Comparison of ENCODE assay signal across 8 cellular contexts in the genomic region with DNA sequence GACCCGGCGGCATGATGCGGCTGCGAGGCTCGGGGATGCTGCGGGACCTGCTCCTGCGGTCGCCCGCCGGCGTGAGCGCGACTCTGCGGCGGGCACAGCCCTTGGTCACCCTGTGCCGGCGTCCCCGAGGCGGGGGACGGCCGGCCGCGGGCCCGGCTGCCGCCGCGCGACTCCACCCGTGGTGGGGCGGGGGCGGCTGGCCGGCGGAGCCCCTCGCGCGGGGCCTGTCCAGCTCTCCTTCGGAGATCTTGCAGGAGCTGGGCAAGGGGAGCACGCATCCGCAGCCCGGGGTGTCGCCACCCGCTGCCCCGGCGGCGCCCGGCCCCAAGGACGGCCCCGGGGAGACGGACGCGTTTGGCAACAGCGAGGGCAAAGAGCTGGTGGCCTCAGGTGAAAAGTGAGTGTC. TPM values are rescaled to one million over a fixed set of nuclear protein-coding genes. Genes with fewer than 3 reads are reported as not detected.
DNase-seq lines count a peak whose midpoint lies in the region; ATAC-seq, FAIRE-seq and TF ChIP-seq lines count a peak whose summit lies in the region.

No MANE protein-coding gene starts in this region.

- H3K27ac Mint-ChIP-seq in CD4-positive, CD25-positive, alpha-beta regulatory T cell = peak overlapping the region; percentile 91 to 99 (median 98)

- no peak for FAIRE-seq in RCC 7860 (lab: Jason Lieb, UNC)

- H3K27ac ChIP-seq in CD4-positive, CD25-positive, alpha-beta regulatory T cell (ENCODE audit: insufficient read depth, low read length, poor library complexity, severe bottlenecking) = peak overlapping the region; percentile 97
- peak overlapping the region; percentile 98 for H3K27ac ChIP-seq in ascending aorta
- H3K27ac ChIP-seq in thoracic aorta = peak overlapping the region; percentile 94 to 98

- peaks cover 61% of the 10 kb centered on the region for H3K4me1 ChIP-seq in CD4-positive, CD25-positive, alpha-beta regulatory T cell (ENCODE audit: control insufficient read depth, insufficient read depth, low read length, poor library complexity, severe bottlenecking)
- H3K4me1 ChIP-seq in ascending aorta = peaks cover 0 to 34% of the 10 kb centered on the region in 2 donors
- peaks cover 28 to 38% of the 10 kb centered on the region in 2 donors for H3K4me1 ChIP-seq in thoracic aorta (ENCODE audit: control insufficient read depth in 1 of 2, low read depth in 2 of 2)

- H3K27me3 ChIP-seq in CD4-positive, CD25-positive, alpha-beta regulatory T cell (ENCODE audit: control insufficient read depth, insufficient read depth, low read length) = no peaks in the 10 kb centered on the region
- H3K27me3 ChIP-seq in ascending aorta (no peaks in the 10 kb centered on the region), kidney epithelial cell (ENCODE audit: control insufficient read depth, insufficient read depth, low read length) (no peaks in the 10 kb centered on the region), thoracic aorta (replicated peaks; ENCODE audit: insufficient read depth) (no peaks in the 10 kb centered on the region)

- no peak for ATAC-seq in CD4-positive, CD25-positive, alpha-beta regulatory T cell (ENCODE audit: low read depth in 2 of 2)
- ATAC-seq in HG02943 (IDR thresholded peaks at IDR 0.05; ENCODE audit: low read depth, unreplicated experiment) (peak; percentile 3), thoracic aorta (ENCODE audit: insufficient number of reproducible peaks, low FRiP score, low read depth) (no peak)

- peak overlapping the region; percentile 98 to 100 (median 100) for H3K4me3 Mint-ChIP-seq in CD4-positive, CD25-positive, alpha-beta regulatory T cell

- peaks cover 12 to 64% (median 35%) of the 10 kb centered on the region in 4 donors for H3K4me1 Mint-ChIP-seq in CD4-positive, CD25-positive, alpha-beta regulatory T cell

- no peak for DNase-seq in CD4-positive, CD25-positive, alpha-beta regulatory T cell
- DNase-seq in ascending aorta (ENCODE audit: low spot score in 2 of 2) (no peak), kidney epithelial cell (ENCODE audit: low read depth) (no peak), thoracic aorta (ENCODE audit: low spot score) (no peak), RCC 7860 (ENCODE audit: low spot score) (no peak), NCI-H2196 (lab: John Stamatoyannopoulos, UW; ENCODE audit: unreplicated experiment) (no peak), HK-2 (ENCODE audit: unreplicated experiment) (no peak)

- H3K9me3 Mint-ChIP-seq in CD4-positive, CD25-positive, alpha-beta regulatory T cell = peaks cover 0 to 2% (median 0%) of the 10 kb centered on the region in 7 donors

- H3K36me3 ChIP-seq in CD4-positive, CD25-positive, alpha-beta regulatory T cell (ENCODE audit: control insufficient read depth, insufficient read depth, low read length) = peaks cover 3% of the 10 kb centered on the region
- H3K36me3 ChIP-seq in ascending aorta = no peaks in the 10 kb centered on the region
- no peaks in the 10 kb centered on the region for H3K36me3 ChIP-seq in kidney epithelial cell (ENCODE audit: control insufficient read depth, insufficient read depth, low read length)
- no peaks in the 10 kb centered on the region for H3K36me3 ChIP-seq in thoracic aorta

- no peak overlapping the region for H3K4me3 ChIP-seq in CD4-positive, CD25-positive, alpha-beta regulatory T cell (ENCODE audit: low read depth, low read length)
- peak overlapping the region; percentile 92 to 99 for H3K4me3 ChIP-seq in ascending aorta
- H3K4me3 ChIP-seq in kidney epithelial cell (ENCODE audit: low read depth, low read length) = peak overlapping the region; percentile 99
- peak overlapping the region; percentile 84 for H3K4me3 ChIP-seq in thoracic aorta

- H3K36me3 Mint-ChIP-seq in CD4-positive, CD25-positive, alpha-beta regulatory T cell = no peaks in the 10 kb centered on the region

- intact Hi-C loops in ascending aorta (cut with DNase I) = loop anchor here (2.0 to 10.0 kb wide), 3 partner anchors 30 to 1666 kb away; no protein-coding TSS in a partner anchor

- H3K9me3 ChIP-seq in CD4-positive, CD25-positive, alpha-beta regulatory T cell (ENCODE audit: control insufficient read depth in 2 of 2, low read length in 2 of 2) = no peaks in the 10 kb centered on the region
- H3K9me3 ChIP-seq in ascending aorta (no peaks in the 10 kb centered on the region), thoracic aorta (no peaks in the 10 kb centered on the region)

- peaks cover 9% of the 10 kb centered on the region for H3K27me3 Mint-ChIP-seq in CD4-positive, CD25-positive, alpha-beta regulatory T cell

- TF ChIP-seq CTCF in ascending aorta (IDR thresholded peaks at IDR 0.05) (no peak), kidney epithelial cell (IDR thresholded peaks at IDR 0.05; ENCODE audit: insufficient read depth, low read length, poor library complexity, severe bottlenecking) (no peak), thoracic aorta (IDR thresholded peaks at IDR 0.05) (no peak)

RNA-seq across cellular contexts. Expression of gene GLS, which starts 0.5 kb away (rescaled TPM):
- 301 TPM for total RNA-seq in CD4-positive, CD25-positive, alpha-beta regulatory T cell
- polyA plus RNA-seq in CD4-positive, CD25-positive, alpha-beta regulatory T cell = 10 to 100 TPM; 38.7 to 65.7 (median 43.9) TPM
- 132 TPM for total RNA-seq in ascending aorta
- total RNA-seq in kidney epithelial cell = 84.7 and 85.0 TPM in 2 replicates
- 100 to 1,000 TPM; 415 to 476 TPM for total RNA-seq in thoracic aorta
